16 cellular contexts compared by ENCODE assay signal in genomic region chr9:32899181-32899580, GRCh38.
DNase-seq lines count a peak whose midpoint lies in the region.
"Had no signal": no experiment of that assay in that cellular context is flagged by ENCODE, and none has a peak within 500 bp of the region (broad histone marks: within the 10 kb centered on the region; RNA-seq: fewer than 3 reads in every experiment).

No MANE protein-coding gene starts in this region.

- no peak overlapping the region for H3K27ac ChIP-seq in epithelial cell of prostate
- H3K27ac ChIP-seq: spleen had no signal

- peak; percentile 72 for DNase-seq in CD1c-positive myeloid dendritic cell (ENCODE audit: extremely low spot score)
- peak; percentile 53 for DNase-seq in HT1080 (ENCODE audit: low read depth)
- DNase-seq in RKO (ENCODE audit: low spot score): peak; percentile 52
- DNase-seq in epithelial cell of prostate (ENCODE audit: low read depth, low spot score): peak; percentile 8
- no peak for DNase-seq in dedifferentiated amniotic fluid mesenchymal stem cell (ENCODE audit: extremely low spot score)
- DNase-seq in stimulated activated naive CD4-positive, alpha-beta T cell (lab: John Stamatoyannopoulos, UW): no peak
- no peak for DNase-seq in retina
- DNase-seq in C1 segment of cervical spinal cord (lab: John Stamatoyannopoulos, UW): no peak
- DNase-seq: activated naive CD4-positive, alpha-beta T cell treated with anti-CD3 and anti-CD28 coated beads for 36 hours; CD8-positive, alpha-beta memory T cell; EL; GOT3; mesenchymal stem cell; NCI-H526; spleen; stimulated activated naive CD4-positive, alpha-beta T cell treated with Interleukin-2 at 50 U/mL for 16 hours had no signal

Comparison
In these comparisons a context has a peak if more than half of its experiments do, and no peak if none do; other contexts are left out.
1. DNase-seq: peak in CD1c-positive myeloid dendritic cell (single experiment), HT1080 (single experiment), RKO (single experiment) and epithelial cell of prostate (single experiment); none in dedifferentiated amniotic fluid mesenchymal stem cell (single experiment), stimulated activated naive CD4-positive, alpha-beta T cell (0 of 6), retina (single experiment) and C1 segment of cervical spinal cord (0 of 14).